ENCODE assay signal across 18 cellular contexts in the genomic region with DNA sequence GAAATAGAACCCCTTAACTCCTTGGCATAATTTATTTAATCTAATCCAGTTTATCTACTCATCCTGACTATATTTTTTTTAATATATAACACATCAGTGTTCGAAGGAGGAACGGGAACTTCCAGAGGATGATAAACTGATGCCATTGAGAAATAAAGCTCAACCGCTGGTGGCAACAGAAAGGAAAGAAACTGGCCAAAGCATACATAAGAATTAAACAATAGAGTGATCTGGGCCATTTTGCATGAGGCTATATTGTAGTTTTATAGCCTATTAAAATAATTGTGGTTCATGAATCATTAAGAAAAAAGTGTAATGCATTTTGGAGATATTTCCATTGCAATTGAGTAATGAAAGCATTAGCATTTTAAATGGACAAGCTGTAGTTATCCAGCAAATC.
DNase-seq lines count a peak whose midpoint lies in the region; ATAC-seq and TF ChIP-seq lines count a peak whose summit lies in the region.
"Had no signal": no experiment of that assay in that cellular context is flagged by ENCODE, and none has a peak within 500 bp of the region (broad histone marks: within the 10 kb centered on the region; RNA-seq: fewer than 3 reads in every experiment).

No MANE protein-coding gene starts in this region.

- intact Hi-C loops in lower lobe of right lung (cut with DNase I): no loop called here
- intact Hi-C loops in activated T-helper 2 cell treated with anti-CD3 and anti-CD28 coated beads, Interferon-gamma antibody, Interleukin-2, Interleukin-4, amounts not matched to agents 10 μg/mL and 5 μg/mL and 100 μg/mL, durations not matched to agents 14 hours and 24 hours and 36 hours (cut with micrococcal nuclease): no loop called here

- H3K4me1 Mint-ChIP-seq in activated T-helper 2 cell treated with anti-CD3 and anti-CD28 coated beads, Interferon-gamma antibody, Interleukin-2, Interleukin-4, amounts not matched to agents 10 μg/mL and 5 μg/mL and 100 μg/mL, durations not matched to agents 14 hours and 24 hours and 36 hours (ENCODE audit: low read depth): peaks cover 11% of the 10 kb centered on the region
- H3K4me1 Mint-ChIP-seq: activated T-helper 17 cell treated with anti-CD3 and anti-CD28 coated beads, Interleukin-2, amount 50 U/mL, for 72 hours had no signal

- H3K4me1 ChIP-seq in ACC112 (ENCODE audit: control insufficient read depth, insufficient read depth, low read length, unreplicated experiment): peaks cover 7% of the 10 kb centered on the region
- H3K4me1 ChIP-seq in lower lobe of right lung: no peaks in the 10 kb centered on the region
- H3K4me1 ChIP-seq: Peyer's patch had no signal

- H3K79me2 ChIP-seq in ACC112 (ENCODE audit: control insufficient read depth, insufficient read depth, low read length, unreplicated experiment): no peaks in the 10 kb centered on the region
- H3K79me2 ChIP-seq: hepatocyte had no signal

- no peaks in the 10 kb centered on the region for H3K36me3 ChIP-seq in ACC112 (ENCODE audit: insufficient read depth, low read length)
- no peaks in the 10 kb centered on the region for H3K36me3 ChIP-seq in lower lobe of right lung
- H3K36me3 ChIP-seq: Peyer's patch, WERI-Rb-1 had no signal

- H3K9me3 Mint-ChIP-seq in activated T-helper 2 cell treated with anti-CD3 and anti-CD28 coated beads, Interferon-gamma antibody, Interleukin-2, Interleukin-4, amounts not matched to agents 10 μg/mL and 5 μg/mL and 100 μg/mL, durations not matched to agents 14 hours and 24 hours and 36 hours: peaks cover 25% of the 10 kb centered on the region
- H3K9me3 Mint-ChIP-seq: activated T-helper 17 cell treated with anti-CD3 and anti-CD28 coated beads, Interleukin-2, amount 50 U/mL, for 72 hours had no signal

- H3K4me3 ChIP-seq in ACC112 (ENCODE audit: low read depth, low read length) (no peak overlapping the region), lower lobe of right lung (no peak overlapping the region)
- H3K4me3 ChIP-seq: hepatocyte, Peyer's patch had no signal

- H2AFZ ChIP-seq in ACC112 (ENCODE audit: low read length, unreplicated experiment): peak overlapping the region; percentile 2
- H2AFZ ChIP-seq: hepatocyte had no signal

- no peak for TF ChIP-seq CTCF in lower lobe of right lung (IDR thresholded peaks at IDR 0.05)

- H3K9me3 ChIP-seq in lower lobe of right lung: no peaks in the 10 kb centered on the region
- H3K9me3 ChIP-seq: Peyer's patch had no signal

- H3K36me3 Mint-ChIP-seq in activated T-helper 2 cell treated with anti-CD3 and anti-CD28 coated beads, Interferon-gamma antibody, Interleukin-2, Interleukin-4, amounts not matched to agents 10 μg/mL and 5 μg/mL and 100 μg/mL, durations not matched to agents 14 hours and 24 hours and 36 hours (ENCODE audit: low read depth): peaks cover 40% of the 10 kb centered on the region

- H3K27me3 Mint-ChIP-seq in activated T-helper 2 cell treated with anti-CD3 and anti-CD28 coated beads, Interferon-gamma antibody, Interleukin-2, Interleukin-4, amounts not matched to agents 10 μg/mL and 5 μg/mL and 100 μg/mL, durations not matched to agents 14 hours and 24 hours and 36 hours (ENCODE audit: low read depth): no peaks in the 10 kb centered on the region
- H3K27me3 Mint-ChIP-seq: activated T-helper 17 cell treated with anti-CD3 and anti-CD28 coated beads, Interleukin-2, amount 50 U/mL, for 72 hours; dendritic cell treated with granulocyte-macrophage colony-stimulating factor and Interleukin-4, amounts not matched to agents 40 ng/mL and 50 ng/mL, for 4 days; progenitor cell of endocrine pancreas had no signal

- no peaks in the 10 kb centered on the region for H3K27me3 ChIP-seq in ACC112 (ENCODE audit: insufficient read depth, low read length)
- no peaks in the 10 kb centered on the region for H3K27me3 ChIP-seq in lower lobe of right lung (ENCODE audit: low read depth)
- H3K27me3 ChIP-seq: hepatocyte, Peyer's patch had no signal

- H3K27ac ChIP-seq in ACC112 (ENCODE audit: low read depth, low read length) (peak overlapping the region; percentile 54), lower lobe of right lung (peak overlapping the region; percentile 52)
- H3K27ac ChIP-seq: hepatocyte, WERI-Rb-1 had no signal

- no peak overlapping the region for H3K4me3 Mint-ChIP-seq in activated T-helper 2 cell treated with anti-CD3 and anti-CD28 coated beads, Interferon-gamma antibody, Interleukin-2, Interleukin-4, amounts not matched to agents 10 μg/mL and 5 μg/mL and 100 μg/mL, durations not matched to agents 14 hours and 24 hours and 36 hours (ENCODE audit: low read depth)
- H3K4me3 Mint-ChIP-seq: activated T-helper 17 cell treated with anti-CD3 and anti-CD28 coated beads, Interleukin-2, amount 50 U/mL, for 72 hours; dendritic cell treated with granulocyte-macrophage colony-stimulating factor and Interleukin-4, amounts not matched to agents 40 ng/mL and 50 ng/mL, for 4 days had no signal

- DNase-seq in H4 (ENCODE audit: low spot score) (peak; percentile 11), SIG-M5 treated with dmso at 0.1 percent for 504 hours (lab: John Stamatoyannopoulos, UW; ENCODE audit: unreplicated experiment) (peak; percentile 85), lower lobe of right lung (no peak), middle frontal gyrus (ENCODE audit: extremely low spot score, low spot score) (no peak), NCI-H1048 (lab: John Stamatoyannopoulos, UW) (no peak), NCI-H1105 (lab: John Stamatoyannopoulos, UW) (no peak)
- no peak for DNase-seq in activated T-helper 2 cell treated with anti-CD3 and anti-CD28 coated beads, Interferon-gamma antibody, Interleukin-2, Interleukin-4, amounts not matched to agents 10 μg/mL and 5 μg/mL and 100 μg/mL, durations not matched to agents 14 hours and 24 hours and 36 hours (ENCODE audit: low spot score)
- DNase-seq: H7, kidney glomerular epithelial cell, NCI-H524, Peyer's patch, substantia nigra, WERI-Rb-1 had no signal

- no peak overlapping the region for H3K27ac Mint-ChIP-seq in activated T-helper 2 cell treated with anti-CD3 and anti-CD28 coated beads, Interferon-gamma antibody, Interleukin-2, Interleukin-4, amounts not matched to agents 10 μg/mL and 5 μg/mL and 100 μg/mL, durations not matched to agents 14 hours and 24 hours and 36 hours
- H3K27ac Mint-ChIP-seq: activated T-helper 17 cell treated with anti-CD3 and anti-CD28 coated beads, Interleukin-2, amount 50 U/mL, for 72 hours; dendritic cell treated with granulocyte-macrophage colony-stimulating factor and Interleukin-4, amounts not matched to agents 40 ng/mL and 50 ng/mL, for 4 days; progenitor cell of endocrine pancreas had no signal

- peak in 1 of 2 donors; percentile 46 for ATAC-seq in lower lobe of right lung

Comparison
In these comparisons a context has a peak if more than half of its experiments do, and no peak if none do; other contexts are left out.
1. DNase-seq: peak in H4 (single experiment) and SIG-M5 treated with dmso at 0.1 percent for 504 hours (single experiment); none in lower lobe of right lung (single experiment), middle frontal gyrus (single experiment), NCI-H1048 (single experiment), activated T-helper 2 cell treated with anti-CD3 and anti-CD28 coated beads, Interferon-gamma antibody, Interleukin-2, Interleukin-4, amounts not matched to agents 10 μg/mL and 5 μg/mL and 100 μg/mL, durations not matched to agents 14 hours and 24 hours and 36 hours (single experiment) and NCI-H1105 (single experiment).